In genomic region chr5:53035868-53036381, GRCh38 we compare ENCODE assay signal across 8 cellular contexts. TPM values are rescaled to one million over a fixed set of nuclear protein-coding genes. Genes with fewer than 3 reads are reported as not detected.
DNase-seq lines count a peak whose midpoint lies in the region; ATAC-seq and TF ChIP-seq lines count a peak whose summit lies in the region.

No MANE protein-coding gene starts in this region.

- no peaks in the 10 kb centered on the region for H4K20me1 ChIP-seq in GM23338 (replicated peaks; ENCODE audit: insufficient read depth)

- H3K27me3 Mint-ChIP-seq in GM23338 (ENCODE audit: insufficient read depth, low read depth, poor library complexity): no peaks in the 10 kb centered on the region

- H3K36me3 ChIP-seq in GM23338 (ENCODE audit: insufficient read depth): no peaks in the 10 kb centered on the region

- no peak overlapping the region for H3K27ac ChIP-seq in C4-2B
- H3K27ac ChIP-seq in GM23338 (ENCODE audit: low read depth): no peak overlapping the region

- H3K9me3 Mint-ChIP-seq in GM23338: no peaks in the 10 kb centered on the region

- peaks cover 6% of the 10 kb centered on the region; the same call in 2 of the 3 replicates for H3K4me1 Mint-ChIP-seq in GM23338

- no peak overlapping the region for H3K4me3 ChIP-seq in GM23338

- no peaks in the 10 kb centered on the region for H3K27me3 ChIP-seq in GM23338 (ENCODE audit: insufficient read depth)

- H3F3A ChIP-seq in GM23338 (replicated peaks; ENCODE audit: low read depth): no peaks in the 10 kb centered on the region

- H3K4me1 ChIP-seq in GM23338 (ENCODE audit: insufficient read depth): no peaks in the 10 kb centered on the region

- DNase-seq in GM23338 (ENCODE audit: low spot score) (peak; percentile 70), RKO (ENCODE audit: low spot score) (peak; percentile 75), glomerular visceral epithelial cell (ENCODE audit: extremely low spot score) (peak; percentile 35), ureter (ENCODE audit: low spot score) (no peak), NCI-H2171 treated with DMSO at 0.1 percent for 48 hours (lab: John Stamatoyannopoulos, UW) (no peak)

- no peak overlapping the region for H3K27ac Mint-ChIP-seq in GM23338

- H3K36me3 Mint-ChIP-seq in GM23338 (ENCODE audit: low read depth): no peaks in the 10 kb centered on the region

- no peak overlapping the region for H3K4me3 Mint-ChIP-seq in GM23338

- H3K9me2 ChIP-seq in GM23338 (ENCODE audit: insufficient read depth): no peaks in the 10 kb centered on the region

- peak; percentile 65 for TF ChIP-seq CTCF in C4-2B (conservative IDR thresholded peaks at IDR 0.05)
- TF ChIP-seq CTCF in GM23338 (conservative IDR thresholded peaks at IDR 0.05; ENCODE audit: low read depth in 2 of 2): peak; percentile 55 to 61

- no peak overlapping the region for H2AFZ ChIP-seq in GM23338

- ATAC-seq in GM23338 (peak; percentile 85), GM21381 (IDR thresholded peaks at IDR 0.05; ENCODE audit: unreplicated experiment) (no peak), HG02981 (IDR thresholded peaks at IDR 0.05; ENCODE audit: unreplicated experiment) (no peak)

- no peak overlapping the region for H3K4me2 ChIP-seq in GM23338

- no peaks in the 10 kb centered on the region for H3K79me2 ChIP-seq in GM23338 (replicated peaks; ENCODE audit: insufficient read depth)

TF ChIP-seq in GM23338, 12 proteins besides CTCF, POLR2A, EP300 and RAD21:
- no peak for TF ChIP-seq JUNB (IDR thresholded peaks at IDR 0.05; ENCODE audit: unreplicated experiment)
- TF ChIP-seq EZH2 (IDR thresholded peaks at IDR 0.05; ENCODE audit: low read depth, unreplicated experiment): no peak
- no peak for TF ChIP-seq POLR2AphosphoS5 (IDR thresholded peaks at IDR 0.05; ENCODE audit: low read depth)
- TF ChIP-seq NANOG (IDR thresholded peaks at IDR 0.05; ENCODE audit: borderline replicate concordance): no peak
- no peak for TF ChIP-seq STAT1 (IDR thresholded peaks at IDR 0.05; ENCODE audit: unreplicated experiment)

RNA-seq across cellular contexts. Expression of gene ITGA2, which starts 46.8 kb away (rescaled TPM):
- 6.2 and 7.1 TPM in 2 replicates for total RNA-seq in GM23338 (2014; rRNA removed; shearing (Covaris generic))
- polyA plus RNA-seq in GM23338 (2016; fragmentation: Nextera tagmentation; extraction: Ambion mirVana): 1.9 and 2.6 TPM in 2 replicates
- total RNA-seq in ureter: 40.5 TPM

Comparison
In these comparisons a context has a peak if more than half of its experiments do, and no peak if none do; other contexts are left out.
1. DNase-seq: peak in GM23338 (single experiment), RKO (single experiment) and glomerular visceral epithelial cell (single experiment); none in ureter (single experiment) and NCI-H2171 treated with DMSO at 0.1 percent for 48 hours (single experiment).